15 cellular contexts compared by ENCODE assay signal in the genomic region with DNA sequence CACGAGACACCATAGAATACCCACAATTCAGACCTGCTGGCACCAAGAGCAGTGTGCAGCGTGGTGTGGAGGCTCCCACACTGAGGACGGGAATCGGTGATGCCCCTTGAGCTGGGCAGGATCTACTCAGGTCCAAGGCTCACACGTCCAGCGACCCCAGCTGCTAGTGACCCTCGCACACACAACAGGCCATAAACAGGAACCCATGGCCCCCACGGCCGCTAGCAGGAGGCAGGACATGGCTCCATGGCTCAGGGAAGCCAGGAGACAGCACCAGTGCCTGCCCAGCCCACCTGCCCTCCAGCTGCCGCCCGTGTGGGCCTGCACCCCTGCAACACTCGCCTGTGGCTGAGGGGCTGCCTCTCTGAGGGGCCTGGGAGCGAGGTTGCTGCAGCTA. TPM values are rescaled to one million over a fixed set of nuclear protein-coding genes. Genes with fewer than 3 reads are reported as not detected.
DNase-seq lines count a peak whose midpoint lies in the region; ATAC-seq and TF ChIP-seq lines count a peak whose summit lies in the region.
"Had no signal": no experiment of that assay in that cellular context is flagged by ENCODE, and none has a peak within 500 bp of the region (broad histone marks: within the 10 kb centered on the region; RNA-seq: fewer than 3 reads in every experiment).

No MANE protein-coding gene starts in this region.

- intact Hi-C loops in testis (cut with DNase I; ENCODE audit: low total_unique reads), result no loop called here

- no peaks in the 10 kb centered on the region for H3K9me2 ChIP-seq in GM23338 (ENCODE audit: insufficient read depth)

- H3K9me3 Mint-ChIP-seq in GM23338, result no peaks in the 10 kb centered on the region; the same call in 1 of the 3 replicates

- peaks cover 15% of the 10 kb centered on the region for H3K27me3 Mint-ChIP-seq in GM23338 (ENCODE audit: insufficient read depth, low read depth, poor library complexity)

- no peak overlapping the region for H3K27ac Mint-ChIP-seq in GM23338

- no peaks in the 10 kb centered on the region for H4K20me1 ChIP-seq in GM23338 (replicated peaks; ENCODE audit: insufficient read depth)

- no peaks in the 10 kb centered on the region for H3K9me3 ChIP-seq in testis
- H3K9me3 ChIP-seq: Caco-2 had no signal

- no peak for TF ChIP-seq POLR2A in testis (IDR thresholded peaks at IDR 0.05)

- H3K4me2 ChIP-seq in GM23338, result no peak overlapping the region

- H3K36me3 ChIP-seq in GM23338 (ENCODE audit: insufficient read depth) (no peaks in the 10 kb centered on the region), testis (ENCODE audit: low read depth, missing control alignments) (no peaks in the 10 kb centered on the region)

- peaks cover 14% of the 10 kb centered on the region for H3K27me3 ChIP-seq in GM23338 (ENCODE audit: insufficient read depth)
- H3K27me3 ChIP-seq in testis, result no peaks in the 10 kb centered on the region

- H3K4me1 Mint-ChIP-seq in GM23338, result no peaks in the 10 kb centered on the region; the same call in 1 of the 3 replicates

- WGBS in testis, 2 donors, result 80 to 88% methylated on average over 8 to 13 of the region's 13 CpGs

- H3K36me3 Mint-ChIP-seq in GM23338 (ENCODE audit: low read depth), result no peaks in the 10 kb centered on the region; the same call in 2 of the 3 replicates

- DNase-seq in GM23338 (ENCODE audit: low spot score) (no peak), mucosa of gallbladder (ENCODE audit: low spot score) (peak; percentile 9), testis (peak; percentile 7), GOT3 (lab: John Stamatoyannopoulos, UW) (no peak), anterior cingulate cortex (lab: John Stamatoyannopoulos, UW) (no peak)
- DNase-seq in activated CD8-positive, alpha-beta memory T cell treated with anti-CD3 and anti-CD28 coated beads, Interleukin-2, amount 50 U/mL, for 48 hours, result peak; percentile 33
- DNase-seq: ACHN, AML-193, Caco-2, HCEC 1CT, NCI-H1436, NCI-H2081, NCI-H748 treated with DMSO at 0.1 percent for 48 hours had no signal

- H3K4me3 Mint-ChIP-seq in GM23338, result no peak overlapping the region

- H2AFZ ChIP-seq in GM23338, result 0 out of 2 replicates have a peak overlapping the region, but pooled peaks have one; percentile 14

- no peaks in the 10 kb centered on the region for H3K79me2 ChIP-seq in GM23338 (replicated peaks; ENCODE audit: insufficient read depth)

- H3K4me3 ChIP-seq in GM23338, result no peak overlapping the region
- no peak overlapping the region for H3K4me3 ChIP-seq in testis

- TF ChIP-seq CTCF in GM23338 (conservative IDR thresholded peaks at IDR 0.05; ENCODE audit: low read depth in 2 of 2) (no peak), testis (IDR thresholded peaks at IDR 0.05) (no peak)

- no peaks in the 10 kb centered on the region for H3F3A ChIP-seq in GM23338 (replicated peaks; ENCODE audit: low read depth)

- H3K27ac ChIP-seq in GM23338 (ENCODE audit: low read depth) (no peak overlapping the region), testis (no peak overlapping the region)
- H3K27ac ChIP-seq: HL-60 had no signal

- ATAC-seq in GM23338 (no peak), HG03439 (IDR thresholded peaks at IDR 0.05; ENCODE audit: unreplicated experiment) (no peak)

- H3K4me1 ChIP-seq in GM23338 (ENCODE audit: insufficient read depth) (no peaks in the 10 kb centered on the region), testis (no peaks in the 10 kb centered on the region)
- H3K4me1 ChIP-seq: Caco-2 had no signal

TF ChIP-seq in GM23338, 12 proteins besides CTCF, POLR2A, EP300 and RAD21:
- no peak for TF ChIP-seq EZH2phosphoT487 (IDR thresholded peaks at IDR 0.05; ENCODE audit: unreplicated experiment)
- TF ChIP-seq EZH2 (IDR thresholded peaks at IDR 0.05; ENCODE audit: low read depth, unreplicated experiment), result no peak

RNA-seq across cellular contexts. Expression of a gene that starts 43.4 kb away (rescaled TPM):
- 2.2 and 3.1 TPM in 2 replicates for total RNA-seq in GM23338 (2014; rRNA removed; shearing (Covaris generic))
- polyA plus RNA-seq in GM23338 (2016; fragmentation: Nextera tagmentation; extraction: Ambion mirVana) (0.39 and 0.75 TPM in 2 replicates), testis (ENCODE audit: insufficient read depth, low read depth, low replicate concordance) (2.6 TPM)
- total RNA-seq in mucosa of gallbladder (537 TPM), testis (1 to 10 TPM; 2.3 to 3.8 TPM)

RNA-seq across cellular contexts. Expression of a gene that starts 44.5 kb away (rescaled TPM):
- total RNA-seq in GM23338 (2014; rRNA removed; shearing (Covaris generic)), result 23.1 and 27.1 TPM in 2 replicates
- polyA plus RNA-seq in GM23338 (2016; fragmentation: Nextera tagmentation; extraction: Ambion mirVana) (12.5 and 15.5 TPM in 2 replicates), testis (ENCODE audit: insufficient read depth, low read depth, low replicate concordance) (18.5 TPM)
- total RNA-seq in mucosa of gallbladder (26.7 TPM), testis (10 to 100 TPM; 19.8 to 31.2 TPM)

Comparison
In these comparisons a context has a peak if more than half of its experiments do, and no peak if none do; other contexts are left out.
1. DNase-seq: peak in activated CD8-positive, alpha-beta memory T cell treated with anti-CD3 and anti-CD28 coated beads, Interleukin-2, amount 50 U/mL, for 48 hours (single experiment), mucosa of gallbladder (single experiment) and testis (single experiment); none in GM23338 (single experiment), GOT3 (single experiment) and anterior cingulate cortex (0 of 58).
2. RNA of a gene that starts 43.4 kb away (total RNA-seq): 537 TPM in mucosa of gallbladder (single experiment); 2.3 to 3.8 TPM in testis and 2.2 to 3.1 TPM in GM23338; every median in the first group is over 100 times any median in the second.